ENCODE assay signal across 12 cellular contexts in genomic region chr18:74063023-74063422, GRCh38.
DNase-seq lines count a peak whose midpoint lies in the region; ATAC-seq and TF ChIP-seq lines count a peak whose summit lies in the region.
"Had no signal": no experiment of that assay in that cellular context is flagged by ENCODE, and none has a peak within 500 bp of the region (broad histone marks: within the 10 kb centered on the region; RNA-seq: fewer than 3 reads in every experiment).

No MANE protein-coding gene starts in this region.

- no peak overlapping the region for H3K4me3 ChIP-seq in KMS-11 (IDR thresholded peaks at IDR 0.05; ENCODE audit: insufficient read depth, low read depth, low read length)

- no peaks in the 10 kb centered on the region for H4K20me1 ChIP-seq in KMS-11 (ENCODE audit: insufficient read depth)

- no peaks in the 10 kb centered on the region for H3K79me2 ChIP-seq in KMS-11 (ENCODE audit: insufficient read depth, low read depth)

- no peak overlapping the region for H3K27ac ChIP-seq in KMS-11

- H3K4me3 Mint-ChIP-seq in activated naive CD4-positive, alpha-beta T cell treated with anti-CD3 and anti-CD28 coated beads, Interleukin-2, amount 50 U/mL, for 24 hours: no peak overlapping the region
- H3K4me3 Mint-ChIP-seq: immature natural killer cell, neural crest cell had no signal

- peak; percentile 85 for ATAC-seq in GM21360 (IDR thresholded peaks at IDR 0.05; ENCODE audit: unreplicated experiment)
- ATAC-seq in HG03521 (IDR thresholded peaks at IDR 0.05; ENCODE audit: unreplicated experiment): no peak
- ATAC-seq in GM18517 (IDR thresholded peaks at IDR 0.05; ENCODE audit: unreplicated experiment): no peak

- H3K9ac ChIP-seq in KMS-11: no peak overlapping the region

- no peak for TF ChIP-seq CTCF in GM10266 (IDR thresholded peaks at IDR 0.05; ENCODE audit: control insufficient read depth, insufficient read depth, low read depth, missing control alignments)
- peak; percentile 28; the same call in 1 of the 2 replicates for TF ChIP-seq CTCF in KMS-11 (conservative IDR thresholded peaks at IDR 0.05; ENCODE audit: low read depth, low read length)

- peak overlapping the region; percentile 84 for H3K27ac Mint-ChIP-seq in activated naive CD4-positive, alpha-beta T cell treated with anti-CD3 and anti-CD28 coated beads, Interleukin-2, amount 50 U/mL, for 24 hours
- H3K27ac Mint-ChIP-seq: immature natural killer cell had no signal

- peak; percentile 28 for DNase-seq in GM10266 (ENCODE audit: extremely low spot score)
- no peak for DNase-seq in H4 (ENCODE audit: low spot score)
- no peak for DNase-seq in cerebellum (ENCODE audit: low spot score)
- DNase-seq: DMS79 treated with DMSO at 0.1 percent for 48 hours, immature natural killer cell, NCI-H2227 treated with DMSO at 0.1 percent for 48 hours had no signal

- H3K4me1 Mint-ChIP-seq in activated naive CD4-positive, alpha-beta T cell treated with anti-CD3 and anti-CD28 coated beads, Interleukin-2, amount 50 U/mL, for 24 hours: peaks cover 37% of the 10 kb centered on the region
- H3K4me1 Mint-ChIP-seq: immature natural killer cell, neural crest cell had no signal

- H3K27me3 Mint-ChIP-seq in activated naive CD4-positive, alpha-beta T cell treated with anti-CD3 and anti-CD28 coated beads, Interleukin-2, amount 50 U/mL, for 24 hours: no peaks in the 10 kb centered on the region

- no peaks in the 10 kb centered on the region for H3K36me3 ChIP-seq in KMS-11 (ENCODE audit: insufficient read depth)

- H3K4me2 ChIP-seq in KMS-11: no peak overlapping the region

- H3K27me3 ChIP-seq in KMS-11 (ENCODE audit: insufficient read depth, low read depth): no peaks in the 10 kb centered on the region

- no peak overlapping the region for H2AFZ ChIP-seq in KMS-11 (ENCODE audit: low read depth)

- H3K36me3 Mint-ChIP-seq in activated naive CD4-positive, alpha-beta T cell treated with anti-CD3 and anti-CD28 coated beads, Interleukin-2, amount 50 U/mL, for 24 hours: no peaks in the 10 kb centered on the region
- H3K36me3 Mint-ChIP-seq: immature natural killer cell had no signal

- H3K9me3 Mint-ChIP-seq in activated naive CD4-positive, alpha-beta T cell treated with anti-CD3 and anti-CD28 coated beads, Interleukin-2, amount 50 U/mL, for 24 hours: no peaks in the 10 kb centered on the region
- H3K9me3 Mint-ChIP-seq: immature natural killer cell, neural crest cell had no signal

- H3K4me1 ChIP-seq in KMS-11 (ENCODE audit: low read depth, poor library complexity, severe bottlenecking): no peaks in the 10 kb centered on the region
